ENCODE assay signal across 1 cellular context in the genomic region with DNA sequence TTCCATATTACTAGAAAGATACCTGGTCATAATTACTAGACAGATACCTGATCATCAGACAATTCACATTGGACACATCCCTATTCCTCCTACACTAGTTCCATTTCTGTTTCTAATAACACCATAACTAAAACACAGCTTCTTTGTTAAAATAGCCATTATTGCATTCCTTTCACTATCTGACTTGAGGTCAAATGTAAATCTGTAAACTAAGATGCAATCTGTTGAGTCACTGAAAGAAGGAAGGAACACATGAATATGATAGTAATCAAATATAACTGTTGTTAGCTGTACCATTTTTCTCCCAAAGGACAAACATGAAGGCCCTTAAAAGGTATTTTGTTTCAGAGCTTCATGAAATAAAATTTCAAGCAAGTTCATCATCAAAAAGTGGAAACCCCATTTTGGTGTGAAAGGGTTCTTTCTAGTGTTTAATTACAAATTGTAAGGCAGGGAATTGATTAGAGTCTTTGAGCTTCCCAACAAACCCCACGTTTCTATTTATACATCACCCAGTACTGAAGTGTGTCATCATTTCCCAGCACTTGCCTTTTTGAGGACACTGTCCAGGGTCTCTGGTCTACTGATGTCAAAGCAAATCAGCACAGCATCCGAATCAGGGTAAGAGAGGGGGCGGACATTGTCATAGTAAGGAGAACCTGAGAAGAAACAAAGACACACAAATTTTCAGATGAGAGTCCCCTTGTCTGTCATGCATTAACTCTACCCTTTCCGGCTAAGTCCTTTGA.
TF ChIP-seq lines count a peak whose summit lies in the region.

No MANE protein-coding gene starts in this region.

TF ChIP-seq in HCT116, 20 proteins besides CTCF, POLR2A, EP300 and RAD21 (continued from another document):
- TF ChIP-seq FOSL1 (IDR thresholded peaks at IDR 0.05; ENCODE audit: low read depth) (no peak), SRF (IDR thresholded peaks at IDR 0.05; ENCODE audit: low read depth) (no peak)
